Comparison of ENCODE assay signal across 8 cellular contexts in genomic region chr2:190179754-190180312, GRCh38.
DNase-seq lines count a peak whose midpoint lies in the region; ATAC-seq, FAIRE-seq and TF ChIP-seq lines count a peak whose summit lies in the region.

No MANE protein-coding gene starts in this region.

- FAIRE-seq in pancreas (lab: Jason Lieb, UNC) = no peak

- no peak for TF ChIP-seq POLR2A in esophagus muscularis mucosa (IDR thresholded peaks at IDR 0.05; ENCODE audit: low read depth)

- H3K4me1 ChIP-seq in esophagus muscularis mucosa (peaks cover 2 to 42% (median 34%) of the 10 kb centered on the region in 4 donors), pancreas (peaks cover 0 to 17% (median 0%) of the 10 kb centered on the region in 3 donors)

- H3K4me3 ChIP-seq in GM12865 (ENCODE audit: low read depth, low read length) (peak overlapping the region; percentile 76), MG63 (peak overlapping the region; percentile 59), esophagus muscularis mucosa (peak overlapping the region; percentile 65 to 79 (median 76)), pancreas (peak overlapping the region; percentile 68 to 79 (median 74))

- H3K27me3 ChIP-seq in MG63 (no peaks in the 10 kb centered on the region; the same call in 1 of the 2 replicates), esophagus muscularis mucosa (no peaks in the 10 kb centered on the region), pancreas (no peaks in the 10 kb centered on the region)

- no peak for TF ChIP-seq CTCF in GM12865 (IDR thresholded peaks at IDR 0.05; ENCODE audit: insufficient read depth, low read depth, low read length, missing control alignments)
- no peak for TF ChIP-seq CTCF in esophagus muscularis mucosa (IDR thresholded peaks at IDR 0.05)
- peak in 2 of 4 donors; percentile 40 to 52 for TF ChIP-seq CTCF in pancreas (IDR thresholded peaks at IDR 0.05)

- intact Hi-C loops in esophagus muscularis mucosa (cut with DNase I) = no loop called here
- intact Hi-C loops in pancreas (cut with DNase I) = no loop called here

- no peak for ATAC-seq in pancreas
- no peak for ATAC-seq in GM19397 (IDR thresholded peaks at IDR 0.05; ENCODE audit: unreplicated experiment)

- no peaks in the 10 kb centered on the region for H3K9me3 ChIP-seq in MG63
- no peaks in the 10 kb centered on the region for H3K9me3 ChIP-seq in esophagus muscularis mucosa
- no peaks in the 10 kb centered on the region for H3K9me3 ChIP-seq in pancreas

- H3K27ac ChIP-seq in esophagus muscularis mucosa (replicated peaks in 1 of 4) = peak overlapping the region; percentile 87 to 91 (median 88)
- H3K27ac ChIP-seq in pancreas = peak overlapping the region; percentile 88 to 95 (median 90)

- no peaks in the 10 kb centered on the region for H3K36me3 ChIP-seq in MG63
- H3K36me3 ChIP-seq in esophagus muscularis mucosa = no peaks in the 10 kb centered on the region
- no peaks in the 10 kb centered on the region for H3K36me3 ChIP-seq in pancreas

- TF ChIP-seq EP300 in esophagus muscularis mucosa (IDR thresholded peaks at IDR 0.05) = no peak

- peak; percentile 8 for DNase-seq in GM12865 (ENCODE audit: low read depth)
- no peak for DNase-seq in MG63
- no peak for DNase-seq in esophagus muscularis mucosa (ENCODE audit: extremely low spot score)
- no peak for DNase-seq in pancreas
- DNase-seq in stimulated activated CD4-positive, alpha-beta T cell treated with anti-CD3 and anti-CD28 coated beads, Interleukin-12 subunit alpha, Interleukin-12 subunit beta, amount 100 ng/mL, for 4 hours = no peak
- no peak for DNase-seq in NCI-H226
- DNase-seq in MV-4-11 (lab: John Stamatoyannopoulos, UW) = no peak

- WGBS in esophagus muscularis mucosa = 49% methylated on average over 9 of the region's 13 CpGs
- WGBS in pancreas, 2 donors = 31% methylated on average over 13 of the region's 13 CpGs
